Comparison of ENCODE assay signal across 22 cellular contexts in the genomic region with DNA sequence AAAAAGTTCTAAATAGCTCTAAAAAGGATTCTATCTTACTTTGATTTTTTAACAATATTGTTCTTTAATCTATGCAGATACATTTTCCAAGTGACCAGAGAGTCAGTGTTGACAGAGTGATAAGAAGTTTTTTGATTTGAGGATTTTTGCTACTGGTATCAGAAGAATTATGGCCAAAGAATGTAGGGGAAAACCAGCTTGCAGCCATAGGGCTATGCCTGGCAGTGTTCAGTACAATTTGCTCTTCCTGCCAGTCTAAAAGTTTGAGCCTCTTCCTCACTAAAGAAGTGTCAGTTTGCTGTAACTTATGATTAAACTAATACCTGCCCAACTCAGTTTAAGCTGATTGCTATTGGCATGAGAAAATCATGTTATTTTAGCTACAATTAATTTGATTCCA.
"Had no signal": no experiment of that assay in that cellular context is flagged by ENCODE, and none has a peak within 500 bp of the region (broad histone marks: within the 10 kb centered on the region; RNA-seq: fewer than 3 reads in every experiment).

No MANE protein-coding gene starts in this region.

- H3K27me3 Mint-ChIP-seq: naive B cell had no signal

- H3K27ac Mint-ChIP-seq: nephron progenitor cell; stimulated activated effector memory CD8-positive, alpha-beta T cell treated with anti-CD3 and anti-CD28 coated beads, Interleukin-12 subunit alpha, Interleukin-12 subunit beta, amount 100 ng/mL, for 72 hours; stimulated activated naive CD8-positive, alpha-beta T cell treated with anti-CD3 and anti-CD28 coated beads, Interleukin-15, Interleukin-2, amounts not matched to agents 100 ng/mL and 50 ng/mL, for 24 hours had no signal

- ATAC-seq: left colon; left ventricle myocardium superior; psoas muscle; right lobe of liver; stimulated activated effector memory CD8-positive, alpha-beta T cell treated with anti-CD3 and anti-CD28 coated beads, Interleukin-12 subunit alpha, Interleukin-12 subunit beta, amount 100 ng/mL, for 72 hours had no signal

- H3K4me3 ChIP-seq: esophagus squamous epithelium, hepatocyte, lung, psoas muscle, right lobe of liver, tibial artery, upper lobe of left lung, vagina had no signal

- DNase-seq: dermis blood vessel endothelial cell; esophagus squamous epithelium; foreskin melanocyte; head of caudate nucleus; left colon; left ventricle myocardium superior; mesenchymal stem cell; naive B cell; nephron progenitor cell; psoas muscle; retina; right lobe of liver; stimulated activated CD4-positive, alpha-beta T cell treated with anti-CD3 and anti-CD28 coated beads, Interleukin-4, amount 100 ng/mL, for 1 hour; stimulated activated CD8-positive, alpha-beta memory T cell treated with anti-CD3 and anti-CD28 coated beads, Interleukin-4, amount 100 ng/mL, for 48 hours; tibial artery; upper lobe of left lung had no signal

- H3K4me1 Mint-ChIP-seq: naive B cell; stimulated activated effector memory CD8-positive, alpha-beta T cell treated with anti-CD3 and anti-CD28 coated beads, Interleukin-12 subunit alpha, Interleukin-12 subunit beta, amount 100 ng/mL, for 72 hours had no signal

- H3K36me3 Mint-ChIP-seq: naive B cell; stimulated activated effector memory CD8-positive, alpha-beta T cell treated with anti-CD3 and anti-CD28 coated beads, Interleukin-12 subunit alpha, Interleukin-12 subunit beta, amount 100 ng/mL, for 72 hours had no signal

- H3K9me3 Mint-ChIP-seq: naive B cell; nephron progenitor cell; stimulated activated effector memory CD8-positive, alpha-beta T cell treated with anti-CD3 and anti-CD28 coated beads, Interleukin-12 subunit alpha, Interleukin-12 subunit beta, amount 100 ng/mL, for 72 hours; stimulated activated naive CD8-positive, alpha-beta T cell treated with anti-CD3 and anti-CD28 coated beads, Interleukin-15, Interleukin-2, amounts not matched to agents 100 ng/mL and 50 ng/mL, for 24 hours had no signal

- H3K27ac ChIP-seq: esophagus squamous epithelium, hepatocyte, parathyroid adenoma, psoas muscle, right lobe of liver, tibial artery, upper lobe of left lung, vagina had no signal

- H3K27me3 ChIP-seq: esophagus squamous epithelium, hepatocyte, right lobe of liver, tibial artery, upper lobe of left lung, vagina had no signal

- H3K9me3 ChIP-seq: esophagus squamous epithelium, psoas muscle, right lobe of liver, tibial artery, upper lobe of left lung, vagina had no signal

- H3K4me3 Mint-ChIP-seq: nephron progenitor cell; stimulated activated effector memory CD8-positive, alpha-beta T cell treated with anti-CD3 and anti-CD28 coated beads, Interleukin-12 subunit alpha, Interleukin-12 subunit beta, amount 100 ng/mL, for 72 hours; stimulated activated naive CD8-positive, alpha-beta T cell treated with anti-CD3 and anti-CD28 coated beads, Interleukin-15, Interleukin-2, amounts not matched to agents 100 ng/mL and 50 ng/mL, for 24 hours had no signal

- H3K4me1 ChIP-seq: esophagus squamous epithelium, parathyroid adenoma, psoas muscle, right lobe of liver, upper lobe of left lung, vagina had no signal

- H3K4me2 ChIP-seq: hepatocyte had no signal

- H3K36me3 ChIP-seq: esophagus squamous epithelium, right lobe of liver, tibial artery, upper lobe of left lung, vagina had no signal
